Comparison of ENCODE assay signal across 1 cellular context in genomic region chr12:110742718-110743570, GRCh38.
TF ChIP-seq lines count a peak whose summit lies in the region.

PPP1CC (minus strand) TSS chr12:110742891; CDS start chr12:110742707, 184 bp downstream.

TF ChIP-seq in WTC11, 78 proteins besides CTCF, POLR2A, EP300 and RAD21 (continued from another document):
- TF ChIP-seq ZNF281 (CRISPR knock-in tag; IDR thresholded peaks at IDR 0.05): 0 out of 2 replicates have a peak, but pooled peaks have one; percentile 82
- TF ChIP-seq ESRRA (CRISPR knock-in tag; IDR thresholded peaks at IDR 0.05; ENCODE audit: borderline replicate concordance): 0 out of 2 replicates have a peak, but pooled peaks have one; percentile 11
- TF ChIP-seq EMX1 (CRISPR knock-in tag; IDR thresholded peaks at IDR 0.05): 0 out of 2 replicates have a peak, but pooled peaks have one; percentile 53
- TF ChIP-seq JAZF1 (CRISPR knock-in tag; IDR thresholded peaks at IDR 0.05): no peak
- TF ChIP-seq ARID4B (CRISPR knock-in tag; IDR thresholded peaks at IDR 0.05; ENCODE audit: borderline replicate concordance): peak; percentile 52; the same call in 1 of the 2 replicates
- no peak for TF ChIP-seq CREM (CRISPR knock-in tag; IDR thresholded peaks at IDR 0.05)
- TF ChIP-seq ZBTB21 (CRISPR knock-in tag; IDR thresholded peaks at IDR 0.05; ENCODE audit: borderline replicate concordance): 0 out of 2 replicates have a peak, but pooled peaks have one; percentile 73
- no peak for TF ChIP-seq TEAD1 (CRISPR knock-in tag; IDR thresholded peaks at IDR 0.05)
- no peak for TF ChIP-seq RORB (CRISPR knock-in tag; IDR thresholded peaks at IDR 0.05)
- peak; percentile 57; the same call in 1 of the 2 replicates for TF ChIP-seq FOXP4 (CRISPR knock-in tag; IDR thresholded peaks at IDR 0.05)
- TF ChIP-seq MYBL2 (CRISPR knock-in tag; IDR thresholded peaks at IDR 0.05): peak; percentile 62
- peak; percentile 75; the same call in 1 of the 2 replicates for TF ChIP-seq NFE2L1 (CRISPR knock-in tag; IDR thresholded peaks at IDR 0.05)
- peak; percentile 31; the same call in 1 of the 2 replicates for TF ChIP-seq USF1 (CRISPR knock-in tag; IDR thresholded peaks at IDR 0.05)
TF ChIP-seq in WTC11: peak in this region for 18.
